In the genomic region with DNA sequence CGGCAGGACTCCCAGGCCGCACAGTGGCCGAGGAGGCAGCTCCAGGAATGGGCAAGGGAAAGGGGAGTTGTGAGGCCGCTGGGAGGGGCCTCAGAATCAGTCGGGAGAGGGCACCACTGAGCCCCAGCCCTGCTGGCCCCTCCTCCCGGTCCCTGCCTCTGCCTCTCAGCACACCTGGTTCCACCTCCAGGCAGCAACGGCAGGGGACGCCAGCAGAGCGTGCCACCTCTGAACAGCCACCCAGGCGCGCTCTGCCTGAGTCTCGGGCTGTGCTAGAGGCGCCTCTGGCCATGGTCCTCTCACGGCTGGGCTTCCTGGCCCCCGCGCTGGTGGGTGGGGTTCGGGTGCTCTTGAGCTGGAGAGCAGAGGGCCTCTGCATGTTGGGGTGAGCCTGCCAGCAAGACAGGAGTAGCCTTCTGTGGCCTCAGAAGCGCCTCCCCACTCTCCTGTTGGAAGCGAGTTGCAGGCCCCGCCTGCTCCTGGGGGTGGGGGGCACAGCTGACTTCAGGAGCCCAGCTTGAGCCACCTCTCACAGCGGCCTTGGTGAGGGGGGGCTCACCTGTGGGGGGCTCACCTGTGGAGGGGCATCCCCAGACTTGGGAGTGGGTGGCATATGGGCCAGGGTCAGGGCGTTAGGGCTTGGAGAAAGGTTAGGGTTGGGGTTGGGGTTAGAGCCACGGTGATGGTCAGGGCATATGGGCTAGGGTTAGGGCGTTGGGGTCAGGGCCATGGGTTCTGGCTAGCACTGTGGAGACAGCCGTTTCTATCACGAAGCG, we compare ENCODE assay signal across 1 cellular context.
TF ChIP-seq lines count a peak whose summit lies in the region.

No MANE protein-coding gene starts in this region.

TF ChIP-seq in GM12878, 131 proteins besides CTCF, POLR2A, EP300 and RAD21 (continued from another document):
- TF ChIP-seq, protein P1, sequence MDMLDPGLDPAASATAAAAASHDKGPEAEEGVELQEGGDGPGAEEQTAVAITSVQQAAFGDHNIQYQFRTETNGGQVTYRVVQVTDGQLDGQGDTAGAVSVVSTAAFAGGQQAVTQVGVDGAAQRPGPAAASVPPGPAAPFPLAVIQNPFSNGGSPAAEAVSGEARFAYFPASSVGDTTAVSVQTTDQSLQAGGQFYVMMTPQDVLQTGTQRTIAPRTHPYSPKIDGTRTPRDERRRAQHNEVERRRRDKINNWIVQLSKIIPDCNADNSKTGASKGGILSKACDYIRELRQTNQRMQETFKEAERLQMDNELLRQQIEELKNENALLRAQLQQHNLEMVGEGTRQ (IDR thresholded peaks at IDR 0.05; ENCODE audit: borderline replicate concordance, low read depth, low read length), result no peak
- no peak for TF ChIP-seq RELA (IDR thresholded peaks at IDR 0.05; ENCODE audit: borderline replicate concordance, partially characterized antibody)
- peak; percentile 60; the same call in 1 of the 2 replicates for TF ChIP-seq SMC3 (IDR thresholded peaks at IDR 0.05; ENCODE audit: borderline replicate concordance, low read length)
- TF ChIP-seq BHLHE40 (IDR thresholded peaks at IDR 0.05; ENCODE audit: borderline replicate concordance in 1 of 2, low read depth in 2 of 2, low read length in 1 of 2), result peak in 1 of 2 experiments; percentile 6; a peak in 1 of 4 replicates
- no peak for TF ChIP-seq ZBTB4 (CRISPR knock-in tag; IDR thresholded peaks at IDR 0.05)
- TF ChIP-seq BRCA1 (IDR thresholded peaks at IDR 0.05; ENCODE audit: low read depth, low read length), result no peak
- TF ChIP-seq NR2F1 (conservative IDR thresholded peaks at IDR 0.05), result no peak
- TF ChIP-seq ZNF622 (IDR thresholded peaks at IDR 0.05), result no peak
